ENCODE assay signal across 18 cellular contexts in the genomic region with DNA sequence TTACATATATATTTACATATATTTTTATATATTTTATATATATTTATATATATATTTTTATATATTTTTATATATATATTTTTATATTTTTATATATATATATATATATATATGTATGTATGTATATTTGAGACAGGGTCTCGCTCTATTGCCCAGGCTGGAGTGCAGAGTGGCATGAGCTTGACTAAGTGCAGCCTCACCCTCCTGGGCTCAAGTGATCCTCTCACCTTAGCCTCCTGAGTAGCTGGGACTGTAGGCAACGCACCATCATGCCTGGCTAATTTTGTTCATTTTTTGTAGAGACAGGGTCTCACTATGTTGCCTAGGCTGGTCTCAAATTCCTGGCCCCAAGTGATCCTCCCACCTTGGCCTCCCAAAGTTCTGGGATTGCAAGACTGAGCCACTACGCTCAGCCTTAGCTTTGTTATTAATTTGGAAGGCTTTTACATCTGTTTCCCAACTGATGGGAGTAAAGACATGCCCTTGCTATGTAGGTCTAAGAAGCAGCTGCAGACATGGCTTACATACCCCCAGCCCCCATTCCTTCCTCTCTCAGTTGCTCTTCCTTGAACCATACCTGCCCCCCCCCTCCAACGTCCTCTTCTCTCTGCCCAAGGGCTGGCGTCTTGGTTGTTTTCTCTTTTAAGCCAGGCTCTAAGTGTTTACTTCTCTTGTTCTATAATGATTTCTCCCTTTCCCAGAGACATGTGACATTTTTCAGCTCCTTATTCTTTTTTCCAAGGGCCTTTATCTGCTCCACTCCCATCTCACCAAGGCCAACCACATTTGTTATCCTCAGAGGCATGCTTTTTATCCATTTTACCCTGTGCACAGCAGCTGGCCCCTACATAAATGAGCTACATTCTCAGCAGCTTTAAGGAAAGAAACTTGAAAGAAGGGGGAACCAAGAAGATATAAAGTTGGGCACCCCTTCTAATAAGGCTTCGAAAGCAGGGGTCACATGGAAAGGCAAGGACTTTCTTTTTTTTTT.
DNase-seq lines count a peak whose midpoint lies in the region; TF ChIP-seq lines count a peak whose summit lies in the region.
"Had no signal": no experiment of that assay in that cellular context is flagged by ENCODE, and none has a peak within 500 bp of the region (broad histone marks: within the 10 kb centered on the region; RNA-seq: fewer than 3 reads in every experiment).

No MANE protein-coding gene starts in this region.

- H3K4me3 ChIP-seq in hepatocyte, result no peak overlapping the region
- H3K4me3 ChIP-seq in thymus (ENCODE audit: low read length), result no peak overlapping the region

- H3K79me2 ChIP-seq in hepatocyte, result no peaks in the 10 kb centered on the region

- no peaks in the 10 kb centered on the region for H3K9me2 ChIP-seq in hepatocyte (replicated peaks; ENCODE audit: insufficient read depth)

- peak overlapping the region; percentile 38 for H2AFZ ChIP-seq in hepatocyte

- no peak for TF ChIP-seq CTCF in hepatocyte (IDR thresholded peaks at IDR 0.05; ENCODE audit: poor library complexity)
- TF ChIP-seq CTCF in GM10248 (IDR thresholded peaks at IDR 0.05; ENCODE audit: control extremely low read depth, extremely low read depth, low read depth, missing control alignments), result no peak

- 81% methylated on average over 6 of the region's 6 CpGs for WGBS in hepatocyte (ENCODE audit: low lambda C conversion rate, missing lambda C conversion rate)
- WGBS in thymus, result 86% methylated on average over 6 of the region's 6 CpGs

- CTCF ChIA-PET in GM10248 (lab: Yijun Ruan, JAX), result interaction anchor here (0.8 to 1.5 kb wide), 4 partner anchors 15 to 189 kb away, joined by 3 read pairs; no protein-coding TSS in a partner anchor

- H4K20me1 ChIP-seq in hepatocyte (ENCODE audit: insufficient read depth, poor library complexity, severe bottlenecking), result no peaks in the 10 kb centered on the region

- peak; percentile 2 for DNase-seq in NCI-H748 (lab: John Stamatoyannopoulos, UW; ENCODE audit: unreplicated experiment)
- DNase-seq in NCI-H748 treated with DMSO at 0.1 percent for 48 hours (lab: John Stamatoyannopoulos, UW), result no peak
- DNase-seq in stimulated activated CD4-positive, alpha-beta T cell treated with anti-CD3 and anti-CD28 coated beads, Interleukin-15, amount 100 ng/mL, for 24 hours, result peak; percentile 5
- no peak for DNase-seq in stimulated activated CD4-positive, alpha-beta T cell treated with anti-CD3 and anti-CD28 coated beads, Interleukin-2, amount 100 ng/mL, for 24 hours
- no peak for DNase-seq in hepatocyte (ENCODE audit: low spot score)
- DNase-seq in GM10248 (ENCODE audit: extremely low spot score), result no peak
- no peak for DNase-seq in nucleus accumbens (lab: John Stamatoyannopoulos, UW)
- DNase-seq: C1 segment of cervical spinal cord, EL, HCEC 1CT, IMR-90, MV-4-11, NCI-H1436 treated with DMSO at 0.1 percent for 48 hours, NCI-H2081 treated with DMSO at 0.1 percent for 48 hours, NCI-H226, NCI-H526 treated with DMSO at 0.1 percent for 48 hours, SHP77 had no signal

- H3K4me2 ChIP-seq in hepatocyte, result no peak overlapping the region

- H3K4me1 ChIP-seq in hepatocyte (ENCODE audit: insufficient read depth), result peaks cover 11% of the 10 kb centered on the region
- no peaks in the 10 kb centered on the region for H3K4me1 ChIP-seq in thymus (ENCODE audit: control insufficient read depth, insufficient read depth, low read length)

- H3K9me3 ChIP-seq in hepatocyte (ENCODE audit: low read depth) (no peaks in the 10 kb centered on the region), thymus (ENCODE audit: control insufficient read depth) (no peaks in the 10 kb centered on the region)

- H3K27ac ChIP-seq in hepatocyte (peak overlapping the region; percentile 69), thymus (ENCODE audit: low read depth) (peak overlapping the region; percentile 31)

- POLR2A ChIA-PET in GM10248 (lab: Yijun Ruan, JAX), result no interaction called here

- H3K27me3 ChIP-seq in hepatocyte (no peaks in the 10 kb centered on the region), thymus (ENCODE audit: control insufficient read depth, insufficient read depth) (no peaks in the 10 kb centered on the region)

- H3K36me3 ChIP-seq in hepatocyte (replicated peaks; ENCODE audit: insufficient read depth, low read depth) (no peaks in the 10 kb centered on the region), thymus (ENCODE audit: control insufficient read depth, insufficient read depth) (no peaks in the 10 kb centered on the region)

Comparison
In these comparisons a context has a peak if more than half of its experiments do, and no peak if none do; other contexts are left out.
1. DNase-seq: peak in NCI-H748 (single experiment) and stimulated activated CD4-positive, alpha-beta T cell treated with anti-CD3 and anti-CD28 coated beads, Interleukin-15, amount 100 ng/mL, for 24 hours (single experiment); none in NCI-H748 treated with DMSO at 0.1 percent for 48 hours (single experiment), stimulated activated CD4-positive, alpha-beta T cell treated with anti-CD3 and anti-CD28 coated beads, Interleukin-2, amount 100 ng/mL, for 24 hours (0 of 2), hepatocyte (single experiment), GM10248 (single experiment) and nucleus accumbens (0 of 56).